ENCODE assay signal across 7 cellular contexts in genomic region chr2:207811658-207812057, GRCh38. TPM values are rescaled to one million over a fixed set of nuclear protein-coding genes. Genes with fewer than 3 reads are reported as not detected.
DNase-seq lines count a peak whose midpoint lies in the region; FAIRE-seq and TF ChIP-seq lines count a peak whose summit lies in the region.
"Not testable (repeated sequence)": the region's sequence is repeated elsewhere in the genome, so short reads cannot be mapped to it uniquely, and the experiment has no call there.

No MANE protein-coding gene starts in this region.

- not testable (repeated sequence) for H3K9me3 Mint-ChIP-seq in H9, neural progenitor cell

- H3K36me3 Mint-ChIP-seq in H9 (ENCODE audit: insufficient read depth in 1 of 3, low read depth in 3 of 3); neural progenitor cell: not testable (repeated sequence)

- H4K20me1 ChIP-seq in H9 (ENCODE audit: control insufficient read depth, insufficient read depth, insufficient read length); neural progenitor cell (ENCODE audit: low read depth): not testable (repeated sequence)

- not testable (repeated sequence) for H2BK5ac ChIP-seq in H9 (ENCODE audit: insufficient read length, low read length)

- not testable (repeated sequence) for H2BK20ac ChIP-seq in H9 (ENCODE audit: low read depth, low read length, poor library complexity, severe bottlenecking)

- H3K14ac ChIP-seq in H9 (ENCODE audit: insufficient read depth, low read length): not testable (repeated sequence)

- no CpG with 5 or more reads among the region's 10 CpGs for WGBS in H9 (ENCODE audit: extremely low coverage, insufficient read length, low lambda C conversion rate)
- 58% methylated on average over 10 of the region's 10 CpGs for WGBS in liver

- FAIRE-seq in RCC 7860 (lab: Jason Lieb, UNC): peak; percentile 83

- not testable (repeated sequence) for H3K4me3 ChIP-seq in liver (ENCODE audit: low read depth in 1 of 3, low read length in 3 of 3)
- H3K4me3 ChIP-seq in neural progenitor cell: peak overlapping the region; percentile 0

- DNase-seq in H9; neural progenitor cell (ENCODE audit: low spot score): not testable (repeated sequence)
- peak; percentile 19 for DNase-seq in RCC 7860 (ENCODE audit: low spot score)
- DNase-seq in glomerular visceral epithelial cell (ENCODE audit: extremely low spot score): peak; percentile 22

- H3K9me3 ChIP-seq in H9 (ENCODE audit: control insufficient read depth, low read depth, low read length); liver (ENCODE audit: control insufficient read depth in 4 of 4, low read length in 3 of 4); neural progenitor cell (ENCODE audit: low read depth): not testable (repeated sequence)

- H3K4me3 Mint-ChIP-seq in H9, neural progenitor cell: not testable (repeated sequence)

- not testable (repeated sequence) for H3K23ac ChIP-seq in H9 (ENCODE audit: insufficient read length, low read depth, low read length)

- TF ChIP-seq RAD21 in liver (IDR thresholded peaks at IDR 0.05): peak in 1 of 2 donors; percentile 30

- H3K27ac Mint-ChIP-seq in H9: peak overlapping the region; percentile 73 to 98 (median 93); a peak in 6 of 7 replicates
- H3K27ac Mint-ChIP-seq in neural progenitor cell: peak overlapping the region; percentile 5

- peaks cover 61% of the 10 kb centered on the region for H3F3A ChIP-seq in neural progenitor cell (ENCODE audit: low read depth)

- H2BK12ac ChIP-seq in H9 (ENCODE audit: insufficient read length, low read depth, low read length): not testable (repeated sequence)

- not testable (repeated sequence) for H3K36me3 ChIP-seq in liver (ENCODE audit: control insufficient read depth in 4 of 4, insufficient read depth in 3 of 4, low read depth in 1 of 4, low read length in 3 of 4); neural progenitor cell

- H3K4me1 ChIP-seq in H9 (ENCODE audit: insufficient read depth, low read length) (peaks cover 18% of the 10 kb centered on the region), liver (ENCODE audit: control insufficient read depth in 4 of 4, insufficient read depth in 4 of 4, low read length in 3 of 4) (peaks cover 4 to 19% (median 13%) of the 10 kb centered on the region in 4 donors), neural progenitor cell (peaks cover 75% of the 10 kb centered on the region)

- H3K79me1 ChIP-seq in H9 (ENCODE audit: insufficient read depth, low read depth, low read length, poor library complexity, severe bottlenecking): not testable (repeated sequence)

- not testable (repeated sequence) for H2BK15ac ChIP-seq in H9 (ENCODE audit: low read depth, low read length)

- not testable (repeated sequence) for H3T11ph ChIP-seq in H9 (ENCODE audit: low read length)

- not testable (repeated sequence) for H3K4me2 ChIP-seq in H9 (ENCODE audit: insufficient read depth, insufficient read length, low read length)
- peak overlapping the region; percentile 71 for H3K4me2 ChIP-seq in neural progenitor cell

- not testable (repeated sequence) for H2BK120ac ChIP-seq in H9 (ENCODE audit: low read depth, low read length, poor library complexity, severe bottlenecking)

- TF ChIP-seq CTCF in H9 (conservative IDR thresholded peaks at IDR 0.05); liver (IDR thresholded peaks at IDR 0.05; ENCODE audit: low read depth, low read length, missing input control); neural progenitor cell (IDR thresholded peaks at IDR 0.05): not testable (repeated sequence)

- H3K18ac ChIP-seq in H9 (ENCODE audit: insufficient read length, low read depth, low read length): not testable (repeated sequence)

- H3K4me1 Mint-ChIP-seq in H9 (peaks cover 64 to 65% of the 10 kb centered on the region in 2 experiments), neural progenitor cell (peaks cover 41% of the 10 kb centered on the region)

- H2AK5ac ChIP-seq in H9 (ENCODE audit: insufficient read length, low read length): not testable (repeated sequence)

- H4K5ac ChIP-seq in H9 (ENCODE audit: insufficient read length, low read depth, low read length): not testable (repeated sequence)

- H3K56ac ChIP-seq in H9 (ENCODE audit: insufficient read length, low read depth, low read length): not testable (repeated sequence)

- H3K23me2 ChIP-seq in H9 (ENCODE audit: insufficient read length, low read depth, low read length, poor library complexity, severe bottlenecking): not testable (repeated sequence)

- H3K79me2 ChIP-seq in H9 (ENCODE audit: insufficient read depth, low read length): not testable (repeated sequence)
- H3K79me2 ChIP-seq in neural progenitor cell (ENCODE audit: low read depth): peaks cover 14% of the 10 kb centered on the region

- H3K4ac ChIP-seq in H9 (ENCODE audit: low read depth, low read length): not testable (repeated sequence)

- H3K27ac ChIP-seq in H9 (ENCODE audit: insufficient read length, low read depth, low read length) (peak overlapping the region; percentile 51), cingulate gyrus (ENCODE audit: low read depth, low read length) (peak overlapping the region; percentile 91), liver (ENCODE audit: low read depth in 1 of 2, low read length in 2 of 2) (peak overlapping the region; percentile 94), neural progenitor cell (peak overlapping the region; percentile 92), temporal lobe (ENCODE audit: low read depth, low read length) (peak overlapping the region; percentile 95)

- not testable (repeated sequence) for H4K91ac ChIP-seq in H9 (ENCODE audit: insufficient read length, low read depth, low read length)

- H2AFZ ChIP-seq in H9 (ENCODE audit: low read length); neural progenitor cell (replicated peaks): not testable (repeated sequence)

- H3K27me3 ChIP-seq in H9 (ENCODE audit: insufficient read depth, low read length); liver (ENCODE audit: control insufficient read depth in 4 of 4, insufficient read depth in 4 of 4, low read length in 3 of 4); neural progenitor cell: not testable (repeated sequence)

- H4K8ac ChIP-seq in H9 (replicated peaks; ENCODE audit: insufficient read length, low read depth, low read length): not testable (repeated sequence)

- not testable (repeated sequence) for H3K27me3 Mint-ChIP-seq in H9 (ENCODE audit: low read depth); neural progenitor cell (ENCODE audit: insufficient read depth, low read depth)

- H3K9ac ChIP-seq in H9 (ENCODE audit: extremely low read depth, insufficient read length, low read length); liver (ENCODE audit: low read depth in 1 of 2, low read length in 2 of 2); neural progenitor cell: not testable (repeated sequence)

TF ChIP-seq in liver, 16 proteins besides CTCF, POLR2A, EP300 and RAD21:
- TF ChIP-seq SP1 (IDR thresholded peaks at IDR 0.05): peak; percentile 38
- peak; percentile 25 to 41 for TF ChIP-seq HNF4A (conservative IDR thresholded peaks at IDR 0.05)
- TF ChIP-seq RXRA (IDR thresholded peaks at IDR 0.05): peak; percentile 69 to 83
- peak; percentile 47 for TF ChIP-seq ATF3 (IDR thresholded peaks at IDR 0.05)
- peak in 1 of 2 donors; percentile 63 for TF ChIP-seq JUND (IDR thresholded peaks at IDR 0.05)

RNA-seq across cellular contexts. Expression of gene FZD5, which starts 42.0 kb away (rescaled TPM):
- total RNA-seq in H9 (2021): 120 and 122 TPM in 2 replicates
- 10 to 100 TPM; 31.0 to 31.1 TPM for total RNA-seq in liver
- 10 to 100 TPM; 14.7 to 23.1 TPM for polyA plus RNA-seq in liver
- 178 and 240 TPM in 2 replicates for total RNA-seq in neural progenitor cell (ENCODE audit: low replicate concordance)
- 1.7 TPM for total RNA-seq in temporal lobe

Comparison
In these comparisons a context has a peak if more than half of its experiments do, and no peak if none do; other contexts are left out.
1. RNA of gene FZD5, which starts 42.0 kb away (total RNA-seq): 178 to 240 TPM in neural progenitor cell, 120 to 122 TPM in H9 and 31.0 to 31.1 TPM in liver; 1.7 TPM in temporal lobe (single experiment); every median in the first group is over 10 times any median in the second.
2. Peak in every context shown above with its lines, with median percentiles within 50 percentile points of each other: H3K27ac ChIP-seq.